14 cellular contexts compared by ENCODE assay signal in genomic region chr14:54493293-54493692, GRCh38. TPM values are rescaled to one million over a fixed set of nuclear protein-coding genes. Genes with fewer than 3 reads are reported as not detected.
DNase-seq lines count a peak whose midpoint lies in the region; ATAC-seq, FAIRE-seq and TF ChIP-seq lines count a peak whose summit lies in the region.
"Had no signal": no experiment of that assay in that cellular context is flagged by ENCODE, and none has a peak within 500 bp of the region (broad histone marks: within the 10 kb centered on the region; RNA-seq: fewer than 3 reads in every experiment).

No MANE protein-coding gene starts in this region.

- H3K4me3 ChIP-seq in Karpas-422 (ENCODE audit: low read length) (no peak overlapping the region), K562 (no peak overlapping the region), right cardiac atrium (ENCODE audit: low read length) (no peak overlapping the region)

- no peak for TF ChIP-seq POLR2A in K562 (conservative IDR thresholded peaks at IDR 0.05)

- TF ChIP-seq RAD21 in K562 (CRISPR knock-in tag; conservative IDR thresholded peaks at IDR 0.05 in 1 of 2, IDR thresholded peaks at IDR 0.05 in 1 of 2) = 0 out of 4 replicates have a peak, but pooled peaks of 1 of the 2 experiments have one; percentile 3

- H3K27me3 ChIP-seq in Karpas-422 (ENCODE audit: low read length) (no peaks in the 10 kb centered on the region), K562 (ENCODE audit: control insufficient read depth in 2 of 2, insufficient read depth in 2 of 2, low read length in 2 of 2) (no peaks in the 10 kb centered on the region), right cardiac atrium (ENCODE audit: control insufficient read depth, insufficient read depth) (no peaks in the 10 kb centered on the region)

- WGBS in K562 (ENCODE audit: insufficient coverage, low coverage, missing lambda C conversion rate) = 80% methylated on average over 2 of the region's 13 CpGs
- WGBS in right cardiac atrium = 63% methylated on average over 13 of the region's 13 CpGs

- POLR2A ChIA-PET in activated CD8-positive, alpha-beta T cell treated with anti-CD3 and anti-CD28 coated beads for 36 hours (lab: Charles Lee) = interaction anchor here (1.0 kb wide), 1 partner anchor 15 kb away, joined by 3 read pairs; no protein-coding TSS in a partner anchor
- POLR2A ChIA-PET in activated CD8-positive, alpha-beta T cell treated with anti-CD3 and anti-CD28 coated beads, Interleukin-2, amount 10 ng/mL, durations not matched to agents 7 days and 5 days (lab: Charles Lee) = no interaction called here
- POLR2A ChIA-PET in K562 (lab: Yijun Ruan, JAX) = no interaction called here

- no peaks in the 10 kb centered on the region for H3K9me3 ChIP-seq in Karpas-422 (ENCODE audit: low read length)
- H3K9me3 ChIP-seq in K562 (replicated peaks; ENCODE audit: control insufficient read depth, insufficient read depth, low read depth, low read length) = no peaks in the 10 kb centered on the region
- no peaks in the 10 kb centered on the region for H3K9me3 ChIP-seq in right cardiac atrium (ENCODE audit: control insufficient read depth, low read length)

- no peaks in the 10 kb centered on the region for H3K36me3 Mint-ChIP-seq in activated CD8-positive, alpha-beta T cell treated with anti-CD3 and anti-CD28 coated beads for 36 hours (ENCODE audit: low read depth)
- H3K36me3 Mint-ChIP-seq in activated CD8-positive, alpha-beta T cell treated with anti-CD3 and anti-CD28 coated beads, Interleukin-2, amount 10 ng/mL, durations not matched to agents 7 days and 5 days (ENCODE audit: low read depth) = no peaks in the 10 kb centered on the region
- H3K36me3 Mint-ChIP-seq in stimulated activated memory B cell treated with anti-CD40 and anti-IgM and Interleukin-4, amounts not matched to agents 10 μg/mL and 1 μg/mL and 100 μg/mL, for 72 hours = no peaks in the 10 kb centered on the region

- no peak overlapping the region for H3K27ac Mint-ChIP-seq in activated CD8-positive, alpha-beta T cell treated with anti-CD3 and anti-CD28 coated beads for 36 hours
- H3K27ac Mint-ChIP-seq in activated CD8-positive, alpha-beta T cell treated with anti-CD3 and anti-CD28 coated beads, Interleukin-2, amount 10 ng/mL, durations not matched to agents 7 days and 5 days = no peak overlapping the region
- H3K27ac Mint-ChIP-seq in stimulated activated memory B cell treated with anti-CD40 and anti-IgM and Interleukin-4, amounts not matched to agents 10 μg/mL and 1 μg/mL and 100 μg/mL, for 72 hours = peak overlapping the region; percentile 54

- H3K9me1 ChIP-seq in K562 (ENCODE audit: control insufficient read depth, insufficient read depth, low read length) = no peaks in the 10 kb centered on the region

- H3K4me1 ChIP-seq in Karpas-422 (ENCODE audit: low read length) (peaks cover 12% of the 10 kb centered on the region), K562 (replicated peaks in 1 of 2; ENCODE audit: control insufficient read depth in 2 of 2, insufficient read depth in 2 of 2, low read length in 2 of 2) (peaks cover 11 to 21% of the 10 kb centered on the region in 2 experiments), right cardiac atrium (ENCODE audit: control insufficient read depth, insufficient read depth, low read length) (peaks cover 2% of the 10 kb centered on the region)

- BruUV-seq in K562 (replicated peaks; lab: Mats Ljungman, UMichigan) = no TSS peak

- no peak for ATAC-seq in activated CD8-positive, alpha-beta T cell treated with anti-CD3 and anti-CD28 coated beads for 36 hours
- ATAC-seq in activated CD8-positive, alpha-beta T cell treated with anti-CD3 and anti-CD28 coated beads, Interleukin-2, amount 10 ng/mL, durations not matched to agents 7 days and 5 days = no peak
- ATAC-seq in K562 = no peak
- ATAC-seq in stimulated activated memory B cell treated with anti-CD40 and anti-IgM and Interleukin-4, amounts not matched to agents 10 μg/mL and 1 μg/mL and 100 μg/mL, for 72 hours = no peak
- ATAC-seq in right cardiac atrium = no peak
- no peak for ATAC-seq in HG02885 (IDR thresholded peaks at IDR 0.05; ENCODE audit: poor library complexity, unreplicated experiment)

- H2AFZ ChIP-seq in Karpas-422 (ENCODE audit: low read length) (no peak overlapping the region; the same call in 1 of the 2 replicates), K562 (ENCODE audit: low read depth, low read length) (peak overlapping the region; percentile 68)

- H3K4me2 ChIP-seq in Karpas-422 (ENCODE audit: low read depth, low read length, poor library complexity, severe bottlenecking) (no peak overlapping the region), K562 (ENCODE audit: insufficient read depth, low read length) (no peak overlapping the region)

- in situ Hi-C loops in K562 (cut with MboI) = no loop called here

- no peak overlapping the region for H3K9ac ChIP-seq in Karpas-422 (ENCODE audit: low read length)
- H3K9ac ChIP-seq in K562 (ENCODE audit: insufficient read depth in 1 of 2, low read depth in 2 of 2, low read length in 2 of 2) = no peak overlapping the region

- H4K20me1 ChIP-seq in Karpas-422 (ENCODE audit: insufficient read depth, low read depth, low read length) = no peaks in the 10 kb centered on the region
- H4K20me1 ChIP-seq in K562 (replicated peaks; ENCODE audit: control insufficient read depth, insufficient read depth, low read length) = no peaks in the 10 kb centered on the region

- H3K27ac ChIP-seq in Karpas-422 (ENCODE audit: low read length) (no peak overlapping the region), K562 (ENCODE audit: extremely low read depth, low read depth, low read length) (no peak overlapping the region), right cardiac atrium (ENCODE audit: low read length) (no peak overlapping the region)

- CTCF ChIA-PET in activated CD8-positive, alpha-beta T cell treated with anti-CD3 and anti-CD28 coated beads for 36 hours (lab: Charles Lee) = interaction anchor here (0.6 to 2.3 kb wide), 5 partner anchors 9 to 306 kb away, joined by 3 to 11 read pairs (median 3); partner anchors contain the start of genes CGRRF1 and CNIH1
- CTCF ChIA-PET in activated CD8-positive, alpha-beta T cell treated with anti-CD3 and anti-CD28 coated beads, Interleukin-2, amount 10 ng/mL, durations not matched to agents 7 days and 5 days (lab: Charles Lee) = interaction anchor here (0.6 to 1.5 kb wide), 4 partner anchors 11 to 65 kb away, joined by 3 to 8 read pairs (median 4); partner anchors contain the start of gene CGRRF1
- CTCF ChIA-PET in K562 (lab: Yijun Ruan, JAX; ENCODE audit: low intra/inter-chr PET ratio) = no interaction called here

- intact Hi-C loops in activated CD8-positive, alpha-beta T cell treated with anti-CD3 and anti-CD28 coated beads for 36 hours (cut with micrococcal nuclease) = no loop called here
- intact Hi-C loops in K562 (cut with micrococcal nuclease) (loop anchor here (10.0 kb wide), 1 partner anchor 128 kb away; no protein-coding TSS in a partner anchor), right cardiac atrium (cut with DNase I) (no loop called here)

- peak; percentile 19 for TF ChIP-seq CTCF in activated CD8-positive, alpha-beta T cell treated with anti-CD3 and anti-CD28 coated beads for 36 hours (IDR thresholded peaks at IDR 0.05)
- peak in 2 of 3 experiments; percentile 5 to 14; a peak in 1 of 6 replicates for TF ChIP-seq CTCF in K562 (IDR thresholded peaks at IDR 0.05 in 2 of 3, conservative IDR thresholded peaks at IDR 0.05 in 1 of 3; ENCODE audit: insufficient read depth in 2 of 3, low read depth in 1 of 3, low read length in 3 of 3)

- H3K36me3 ChIP-seq in Karpas-422 (ENCODE audit: insufficient read depth, low read length) = no peaks in the 10 kb centered on the region
- no peaks in the 10 kb centered on the region for H3K36me3 ChIP-seq in K562 (ENCODE audit: control insufficient read depth, insufficient read depth, low read length)

- DNase-seq in activated CD8-positive, alpha-beta T cell treated with anti-CD3 and anti-CD28 coated beads for 36 hours = peak; percentile 39
- DNase-seq in activated CD8-positive, alpha-beta T cell treated with anti-CD3 and anti-CD28 coated beads, Interleukin-2, amount 10 ng/mL, durations not matched to agents 7 days and 5 days = no peak
- DNase-seq in Karpas-422 (peak; percentile 56), K562 (ENCODE audit: extremely low read depth in 1 of 4, low spot score in 3 of 4) (no peak), right cardiac atrium (no peak), dermis blood vessel endothelial cell (no peak)
- DNase-seq: activated effector memory CD4-positive, alpha-beta T cell treated with Interleukin-2 at 50 U/mL for 16 hours; anterior cingulate cortex; glutamatergic neuron; mesenchymal stem cell; NCI-H2171 treated with DMSO at 0.1 percent for 48 hours had no signal

- H3K9me3 Mint-ChIP-seq in activated CD8-positive, alpha-beta T cell treated with anti-CD3 and anti-CD28 coated beads for 36 hours = no peaks in the 10 kb centered on the region
- H3K9me3 Mint-ChIP-seq in activated CD8-positive, alpha-beta T cell treated with anti-CD3 and anti-CD28 coated beads, Interleukin-2, amount 10 ng/mL, durations not matched to agents 7 days and 5 days (ENCODE audit: insufficient read depth) = no peaks in the 10 kb centered on the region
- no peaks in the 10 kb centered on the region for H3K9me3 Mint-ChIP-seq in stimulated activated memory B cell treated with anti-CD40 and anti-IgM and Interleukin-4, amounts not matched to agents 10 μg/mL and 1 μg/mL and 100 μg/mL, for 72 hours

- peaks cover 3% of the 10 kb centered on the region for H3K27me3 Mint-ChIP-seq in activated CD8-positive, alpha-beta T cell treated with anti-CD3 and anti-CD28 coated beads for 36 hours
- H3K27me3 Mint-ChIP-seq in activated CD8-positive, alpha-beta T cell treated with anti-CD3 and anti-CD28 coated beads, Interleukin-2, amount 10 ng/mL, durations not matched to agents 7 days and 5 days (ENCODE audit: low read depth) = peaks cover under 1% of the 10 kb centered on the region
- H3K27me3 Mint-ChIP-seq in stimulated activated memory B cell treated with anti-CD40 and anti-IgM and Interleukin-4, amounts not matched to agents 10 μg/mL and 1 μg/mL and 100 μg/mL, for 72 hours = peaks cover 5% of the 10 kb centered on the region

- H3K9me2 ChIP-seq in Karpas-422 (replicated peaks; ENCODE audit: insufficient read depth, low read length) = no peaks in the 10 kb centered on the region

- no peak overlapping the region for H3K4me3 Mint-ChIP-seq in activated CD8-positive, alpha-beta T cell treated with anti-CD3 and anti-CD28 coated beads for 36 hours
- H3K4me3 Mint-ChIP-seq in activated CD8-positive, alpha-beta T cell treated with anti-CD3 and anti-CD28 coated beads, Interleukin-2, amount 10 ng/mL, durations not matched to agents 7 days and 5 days = no peak overlapping the region
- H3K4me3 Mint-ChIP-seq in stimulated activated memory B cell treated with anti-CD40 and anti-IgM and Interleukin-4, amounts not matched to agents 10 μg/mL and 1 μg/mL and 100 μg/mL, for 72 hours = no peak overlapping the region

- H3K4me1 Mint-ChIP-seq in activated CD8-positive, alpha-beta T cell treated with anti-CD3 and anti-CD28 coated beads for 36 hours (ENCODE audit: low read depth) = peaks cover 15% of the 10 kb centered on the region
- H3K4me1 Mint-ChIP-seq in activated CD8-positive, alpha-beta T cell treated with anti-CD3 and anti-CD28 coated beads, Interleukin-2, amount 10 ng/mL, durations not matched to agents 7 days and 5 days (ENCODE audit: low read depth) = peaks cover 15% of the 10 kb centered on the region
- peaks cover 10% of the 10 kb centered on the region for H3K4me1 Mint-ChIP-seq in stimulated activated memory B cell treated with anti-CD40 and anti-IgM and Interleukin-4, amounts not matched to agents 10 μg/mL and 1 μg/mL and 100 μg/mL, for 72 hours

- peaks cover 15% of the 10 kb centered on the region for H3K79me2 ChIP-seq in Karpas-422 (ENCODE audit: low read length)
- H3K79me2 ChIP-seq in K562 (ENCODE audit: control insufficient read depth, insufficient read depth, low read length) = peaks cover 8% of the 10 kb centered on the region; the same call in 2 of the 3 replicates

- FAIRE-seq in K562 (lab: Jason Lieb, UNC) = no peak
- FAIRE-seq: colon had no signal

- TF ChIP-seq EP300 in K562 (IDR thresholded peaks at IDR 0.05; ENCODE audit: low read length) = no peak

RNA-seq across cellular contexts. Expression of gene GMFB, which starts 4.5 kb away (rescaled TPM):
- total RNA-seq in activated CD8-positive, alpha-beta T cell treated with anti-CD3 and anti-CD28 coated beads for 36 hours = 10 to 100 TPM; 29.2 to 32.1 TPM
- 10 to 100 TPM; 28.1 to 34.1 TPM for total RNA-seq in activated CD8-positive, alpha-beta T cell treated with anti-CD3 and anti-CD28 coated beads, Interleukin-2, amount 10 ng/mL, durations not matched to agents 7 days and 5 days
- total RNA-seq in Karpas-422 (2014; rRNA removed; shearing (Covaris generic); ENCODE audit: low replicate concordance) = 35.9 and 81.8 TPM in 2 replicates
- total RNA-seq in K562 (2011; cell fraction: chromatin; rRNA removed; ENCODE audit: low replicate concordance) = 4.6 and 11.4 TPM in 2 replicates
- 5.7 TPM in 2 replicates for total RNA-seq in K562 (2011; cell fraction: nucleolus; rRNA removed)
- 10.6 and 17.6 TPM in 2 replicates for total RNA-seq in K562 (2011; cell fraction: nucleoplasm; rRNA removed)
- 13.1 and 15.1 TPM in 2 replicates for total RNA-seq in K562 (2014; rRNA removed)
- 31.6 and 34.7 TPM in 2 replicates for total RNA-seq in K562 (2014; rRNA removed; fragmentation: Illumina TruSeq; extraction: Trizol)
- 27.7 and 31.7 TPM in 2 replicates for total RNA-seq in K562 (2015; rRNA removed; fragmentation: Illumina TruSeq; extraction: Trizol)
- 22.1 and 22.7 TPM in 2 replicates for total RNA-seq in K562 (2021)
- polyA plus RNA-seq in K562 (2011; rRNA removed) = 9.9 and 15.1 TPM in 2 replicates
- polyA plus RNA-seq in K562 (2011; cell fraction: cytosol; rRNA removed) = 1.0 and 4.3 TPM in 2 replicates
- polyA plus RNA-seq in K562 (2011; cell fraction: nucleus; rRNA removed) = 4.2 and 8.2 TPM in 2 replicates
- polyA plus RNA-seq in K562 (2012) = 14.3 and 14.9 TPM in 2 replicates
- 20.4 and 21.2 TPM in 2 replicates for polyA plus RNA-seq in K562 (2014; fragmentation: Illumina TruSeq; extraction: Trizol)
- polyA plus RNA-seq in K562 (2014; fragmentation: Nextera tagmentation; extraction: Ambion mirVana) = 10 to 100 TPM; 20.1 to 20.5 TPM
- polyA plus RNA-seq in K562 (2014; rRNA removed) = 13.2 and 14.0 TPM in 2 replicates
- polyA minus RNA-seq in K562 (2011; rRNA and poly(A)+ RNA removed) = 13.9 and 16.4 TPM in 2 replicates
- polyA minus RNA-seq in K562 (2011; cell fraction: cytosol; rRNA and poly(A)+ RNA removed) = 2.9 and 4.7 TPM in 2 replicates
- 8.8 and 13.8 TPM in 2 replicates for polyA minus RNA-seq in K562 (2011; cell fraction: nucleus; rRNA and poly(A)+ RNA removed)
- total RNA-seq in right cardiac atrium = 10 to 100 TPM; 32.7 to 37.5 (median 35.8) TPM
- polyA plus RNA-seq in right cardiac atrium = 13.2 TPM
- total RNA-seq in dermis blood vessel endothelial cell = 113 and 114 TPM in 2 replicates

RNA-seq across cellular contexts. Expression of gene CGRRF1, which starts 16.4 kb away (rescaled TPM):
- 10 to 100 TPM in 1 of 2 experiments, 1 to 10 TPM in 1; 9.6 to 10.0 TPM for total RNA-seq in activated CD8-positive, alpha-beta T cell treated with anti-CD3 and anti-CD28 coated beads for 36 hours
- total RNA-seq in activated CD8-positive, alpha-beta T cell treated with anti-CD3 and anti-CD28 coated beads, Interleukin-2, amount 10 ng/mL, durations not matched to agents 7 days and 5 days = 10 to 100 TPM; 13.6 to 13.7 TPM
- total RNA-seq in Karpas-422 (2014; rRNA removed; shearing (Covaris generic); ENCODE audit: low replicate concordance) = 8.8 and 25.9 TPM in 2 replicates
- 3.1 and 7.7 TPM in 2 replicates for total RNA-seq in K562 (2011; cell fraction: chromatin; rRNA removed; ENCODE audit: low replicate concordance)
- total RNA-seq in K562 (2011; cell fraction: nucleolus; rRNA removed) = 2.0 and 3.3 TPM in 2 replicates
- total RNA-seq in K562 (2011; cell fraction: nucleoplasm; rRNA removed) = 4.2 and 7.3 TPM in 2 replicates
- 1.9 and 3.0 TPM in 2 replicates for total RNA-seq in K562 (2014; rRNA removed)
- total RNA-seq in K562 (2014; rRNA removed; fragmentation: Illumina TruSeq; extraction: Trizol) = 4.7 and 4.8 TPM in 2 replicates
- 3.3 and 3.7 TPM in 2 replicates for total RNA-seq in K562 (2015; rRNA removed; fragmentation: Illumina TruSeq; extraction: Trizol)
- 4.6 and 7.6 TPM in 2 replicates for total RNA-seq in K562 (2021)
- 4.3 and 7.1 TPM in 2 replicates for polyA plus RNA-seq in K562 (2011; rRNA removed)
- polyA plus RNA-seq in K562 (2011; cell fraction: cytosol; rRNA removed) = 0.64 and 1.1 TPM in 2 replicates
- polyA plus RNA-seq in K562 (2011; cell fraction: nucleus; rRNA removed) = 1.6 and 2.0 TPM in 2 replicates
- polyA plus RNA-seq in K562 (2012) = 6.2 and 6.8 TPM in 2 replicates
- 2.4 and 3.5 TPM in 2 replicates for polyA plus RNA-seq in K562 (2014; fragmentation: Illumina TruSeq; extraction: Trizol)
- 10 to 100 TPM; 13.5 to 15.8 TPM for polyA plus RNA-seq in K562 (2014; fragmentation: Nextera tagmentation; extraction: Ambion mirVana)
- polyA plus RNA-seq in K562 (2014; rRNA removed) = 2.3 and 2.8 TPM in 2 replicates
- 2.2 and 5.4 TPM in 2 replicates for polyA minus RNA-seq in K562 (2011; rRNA and poly(A)+ RNA removed)
- 1.2 TPM in 1 of 2 replicates, not detected in the other for polyA minus RNA-seq in K562 (2011; cell fraction: cytosol; rRNA and poly(A)+ RNA removed)
- polyA minus RNA-seq in K562 (2011; cell fraction: nucleus; rRNA and poly(A)+ RNA removed) = 1.3 and 1.6 TPM in 2 replicates
- 10 to 100 TPM; 17.2 to 27.2 (median 25.6) TPM for total RNA-seq in right cardiac atrium
- 16.8 TPM for polyA plus RNA-seq in right cardiac atrium
- total RNA-seq in dermis blood vessel endothelial cell = 13.2 and 20.8 TPM in 2 replicates

RNA-seq across cellular contexts. Expression of gene CNIH1, which starts 52.1 kb away (rescaled TPM):
- 10 to 100 TPM; 82.0 to 82.7 TPM for total RNA-seq in activated CD8-positive, alpha-beta T cell treated with anti-CD3 and anti-CD28 coated beads for 36 hours
- 10 to 100 TPM; 60.5 to 65.1 TPM for total RNA-seq in activated CD8-positive, alpha-beta T cell treated with anti-CD3 and anti-CD28 coated beads, Interleukin-2, amount 10 ng/mL, durations not matched to agents 7 days and 5 days
- total RNA-seq in Karpas-422 (2014; rRNA removed; shearing (Covaris generic); ENCODE audit: low replicate concordance) = 132 and 576 TPM in 2 replicates
- 42.7 and 50.6 TPM in 2 replicates for total RNA-seq in K562 (2011; cell fraction: chromatin; rRNA removed; ENCODE audit: low replicate concordance)
- total RNA-seq in K562 (2011; cell fraction: nucleolus; rRNA removed) = 53.0 and 54.3 TPM in 2 replicates
- 45.3 and 55.3 TPM in 2 replicates for total RNA-seq in K562 (2011; cell fraction: nucleoplasm; rRNA removed)
- 13.9 and 23.0 TPM in 2 replicates for total RNA-seq in K562 (2014; rRNA removed)
- total RNA-seq in K562 (2014; rRNA removed; fragmentation: Illumina TruSeq; extraction: Trizol) = 66.7 and 76.5 TPM in 2 replicates
- 46.6 and 56.9 TPM in 2 replicates for total RNA-seq in K562 (2015; rRNA removed; fragmentation: Illumina TruSeq; extraction: Trizol)
- 71.3 and 79.6 TPM in 2 replicates for total RNA-seq in K562 (2021)
- 182 and 185 TPM in 2 replicates for polyA plus RNA-seq in K562 (2011; rRNA removed)
- polyA plus RNA-seq in K562 (2011; cell fraction: cytosol; rRNA removed) = 197 and 314 TPM in 2 replicates
- polyA plus RNA-seq in K562 (2011; cell fraction: nucleus; rRNA removed) = 34.6 and 48.0 TPM in 2 replicates
- polyA plus RNA-seq in K562 (2012) = 80.5 and 159 TPM in 2 replicates
- polyA plus RNA-seq in K562 (2014; fragmentation: Illumina TruSeq; extraction: Trizol) = 116 and 120 TPM in 2 replicates
- 100 to 1,000 TPM; 253 to 283 TPM for polyA plus RNA-seq in K562 (2014; fragmentation: Nextera tagmentation; extraction: Ambion mirVana)
- polyA plus RNA-seq in K562 (2014; rRNA removed) = 77.3 and 95.9 TPM in 2 replicates
- polyA minus RNA-seq in K562 (2011; rRNA and poly(A)+ RNA removed) = 110 and 122 TPM in 2 replicates
- polyA minus RNA-seq in K562 (2011; cell fraction: cytosol; rRNA and poly(A)+ RNA removed) = 79.5 and 84.4 TPM in 2 replicates
- polyA minus RNA-seq in K562 (2011; cell fraction: nucleus; rRNA and poly(A)+ RNA removed) = 8.8 and 17.8 TPM in 2 replicates
- 100 to 1,000 TPM; 102 to 114 (median 110) TPM for total RNA-seq in right cardiac atrium
- 92.2 TPM for polyA plus RNA-seq in right cardiac atrium
- 156 and 160 TPM in 2 replicates for total RNA-seq in dermis blood vessel endothelial cell

Comparison
In these comparisons a context has a peak if more than half of its experiments do, and no peak if none do; other contexts are left out.
1. DNase-seq: peak in activated CD8-positive, alpha-beta T cell treated with anti-CD3 and anti-CD28 coated beads for 36 hours (single experiment) and Karpas-422 (single experiment); none in activated CD8-positive, alpha-beta T cell treated with anti-CD3 and anti-CD28 coated beads, Interleukin-2, amount 10 ng/mL, durations not matched to agents 7 days and 5 days (single experiment), K562 (0 of 4), right cardiac atrium (0 of 3) and dermis blood vessel endothelial cell (single experiment).